1 cellular context compared by ENCODE assay signal in genomic region chr2:233052517-233052916, GRCh38.
TF ChIP-seq lines count a peak whose summit lies in the region.

No MANE protein-coding gene starts in this region.

TF ChIP-seq in WTC11, 78 proteins besides CTCF, POLR2A, EP300 and RAD21:
- TF ChIP-seq ZNF121 (CRISPR knock-in tag; IDR thresholded peaks at IDR 0.05) = peak; percentile 92; the same call in 1 of the 2 replicates
